Comparison of ENCODE assay signal across 39 cellular contexts in the genomic region with DNA sequence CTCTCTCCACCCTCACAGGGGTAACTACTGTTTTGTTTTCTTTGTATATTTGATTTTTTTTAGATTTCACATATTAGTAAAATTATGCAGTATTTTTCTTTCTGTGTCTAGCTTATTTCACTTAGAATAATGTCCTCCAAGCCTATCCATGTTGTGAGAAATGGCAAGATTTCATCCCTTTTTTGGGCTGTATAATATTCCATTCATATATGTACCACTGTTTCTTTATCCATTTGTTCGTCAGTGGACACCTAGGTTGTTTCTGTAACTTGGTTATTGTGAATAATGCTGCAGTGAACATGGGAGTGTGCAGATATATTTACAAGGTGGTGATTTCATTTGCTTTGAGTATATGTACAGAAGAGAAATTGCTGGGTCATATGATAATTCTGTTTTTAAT.
"Had no signal": no experiment of that assay in that cellular context is flagged by ENCODE, and none has a peak within 500 bp of the region (broad histone marks: within the 10 kb centered on the region; RNA-seq: fewer than 3 reads in every experiment).

No MANE protein-coding gene starts in this region.

- H3K4me3 Mint-ChIP-seq: activated naive CD4-positive, alpha-beta T cell treated with anti-CD3 and anti-CD28 coated beads for 36 hours; activated naive CD4-positive, alpha-beta T cell treated with anti-CD3 and anti-CD28 coated beads, Interleukin-2, amount 10 ng/mL, durations not matched to agents 7 days and 5 days; activated naive CD4-positive, alpha-beta T cell treated with anti-CD3 and anti-CD28 coated beads, Interleukin-2, amount 50 U/mL, for 24 hours; activated naive CD8-positive, alpha-beta T cell; activated naive CD8-positive, alpha-beta T cell treated with anti-CD3 and anti-CD28 coated beads for 36 hours; activated naive CD8-positive, alpha-beta T cell treated with anti-CD3 and anti-CD28 coated beads, Interleukin-2, amount 10 ng/mL, durations not matched to agents 7 days and 5 days; activated naive CD8-positive, alpha-beta T cell treated with anti-CD3 and anti-CD28 coated beads, Interleukin-2, amount 50 U/mL, for 24 hours; activated T-cell treated with anti-CD3 and anti-CD28 coated beads, Interleukin-2, amount 50 U/mL, for 4 hours; activated T-cell treated with anti-CD3 and anti-CD28 coated beads, Interleukin-2, amount 50 U/mL, for 72 hours; activated T-helper 1 cell treated with anti-CD3 and anti-CD28 coated beads, Interleukin-12 subunit alpha, Interleukin-12 subunit beta, Interleukin-2, Interleukin-4 antibody, amounts not matched to agents 30 ng/mL and 10 ng/mL and 1 ng/mL, durations not matched to agents 14 hours and 24 hours and 36 hours; activated T-helper 17 cell treated with anti-CD3 and anti-CD28 coated beads, Interleukin-2, amount 50 U/mL, for 72 hours; brain; central memory CD8-positive, alpha-beta T cell had no signal

- H3K27ac ChIP-seq: adrenal gland, ascending aorta, body of pancreas, brain microvascular endothelial cell, breast epithelium, cardiac muscle cell had no signal

- H3K9me3 ChIP-seq: adrenal gland, ascending aorta, body of pancreas, breast epithelium had no signal

- H3K27ac Mint-ChIP-seq: activated naive CD4-positive, alpha-beta T cell treated with anti-CD3 and anti-CD28 coated beads for 36 hours; activated naive CD4-positive, alpha-beta T cell treated with anti-CD3 and anti-CD28 coated beads, Interleukin-2, amount 10 ng/mL, durations not matched to agents 7 days and 5 days; activated naive CD4-positive, alpha-beta T cell treated with anti-CD3 and anti-CD28 coated beads, Interleukin-2, amount 50 U/mL, for 72 hours; activated naive CD8-positive, alpha-beta T cell; activated naive CD8-positive, alpha-beta T cell treated with anti-CD3 and anti-CD28 coated beads for 36 hours; activated naive CD8-positive, alpha-beta T cell treated with anti-CD3 and anti-CD28 coated beads, Interleukin-2, amount 10 ng/mL, durations not matched to agents 7 days and 5 days; activated naive CD8-positive, alpha-beta T cell treated with anti-CD3 and anti-CD28 coated beads, Interleukin-2, amount 50 U/mL, for 24 hours; activated T-cell treated with anti-CD3 and anti-CD28 coated beads, Interleukin-2, amount 50 U/mL, for 72 hours; activated T-helper 1 cell treated with anti-CD3 and anti-CD28 coated beads, Interleukin-12 subunit alpha, Interleukin-12 subunit beta, Interleukin-2, Interleukin-4 antibody, amounts not matched to agents 30 ng/mL and 10 ng/mL and 1 ng/mL, durations not matched to agents 14 hours and 24 hours and 36 hours; activated T-helper 17 cell treated with anti-CD3 and anti-CD28 coated beads, Interleukin-2, amount 50 U/mL, for 72 hours; activated T-helper 2 cell treated with anti-CD3 and anti-CD28 coated beads, Interferon-gamma antibody, Interleukin-2, Interleukin-4, amounts not matched to agents 10 μg/mL and 5 μg/mL and 100 μg/mL, durations not matched to agents 14 hours and 24 hours and 36 hours; brain had no signal

- H3K4me3 ChIP-seq: adrenal gland, ascending aorta, body of pancreas, breast epithelium, cardiac muscle cell had no signal

- H3K4me1 Mint-ChIP-seq: activated naive CD8-positive, alpha-beta T cell treated with anti-CD3 and anti-CD28 coated beads for 36 hours; activated T-helper 17 cell treated with anti-CD3 and anti-CD28 coated beads, Interleukin-2, amount 50 U/mL, for 72 hours; brain; central memory CD8-positive, alpha-beta T cell had no signal

- H3K27me3 Mint-ChIP-seq: activated naive CD4-positive, alpha-beta T cell treated with anti-CD3 and anti-CD28 coated beads, Interleukin-2, amount 10 ng/mL, durations not matched to agents 7 days and 5 days; activated naive CD4-positive, alpha-beta T cell treated with anti-CD3 and anti-CD28 coated beads, Interleukin-2, amount 50 U/mL, for 24 hours; activated naive CD8-positive, alpha-beta T cell; activated naive CD8-positive, alpha-beta T cell treated with anti-CD3 and anti-CD28 coated beads for 36 hours; activated naive CD8-positive, alpha-beta T cell treated with anti-CD3 and anti-CD28 coated beads, Interleukin-2, amount 10 ng/mL, durations not matched to agents 7 days and 5 days; activated naive CD8-positive, alpha-beta T cell treated with anti-CD3 and anti-CD28 coated beads, Interleukin-2, amount 50 U/mL, for 24 hours had no signal

- H3K4me1 ChIP-seq: adrenal gland, ascending aorta, breast epithelium had no signal

- DNase-seq: activated effector memory CD4-positive, alpha-beta T cell treated with anti-CD3 and anti-CD28 coated beads, Interleukin-2, amount 50 U/mL, for 16 hours; activated effector memory CD4-positive, alpha-beta T cell treated with Interleukin-2 at 50 U/mL for 16 hours; activated gamma-delta T cell; activated gamma-delta T cell treated with Interleukin-2 at 50 U/mL for 16 hours; activated naive CD4-positive, alpha-beta T cell; activated naive CD4-positive, alpha-beta T cell treated with anti-CD3 and anti-CD28 coated beads for 36 hours; activated naive CD4-positive, alpha-beta T cell treated with anti-CD3 and anti-CD28 coated beads, Interleukin-2, amount 10 ng/mL, durations not matched to agents 7 days and 5 days; activated naive CD4-positive, alpha-beta T cell treated with anti-CD3 and anti-CD28 coated beads, Interleukin-2, amount 50 U/mL, for 16 hours; activated naive CD4-positive, alpha-beta T cell treated with Interleukin-2 at 50 U/mL for 16 hours; activated naive CD8-positive, alpha-beta T cell treated with anti-CD3 and anti-CD28 coated beads for 36 hours; activated naive CD8-positive, alpha-beta T cell treated with anti-CD3 and anti-CD28 coated beads, Interleukin-2, amount 10 ng/mL, durations not matched to agents 7 days and 5 days; activated naive CD8-positive, alpha-beta T cell treated with anti-CD3 and anti-CD28 coated beads, Interleukin-2, amount 50 U/mL, for 24 hours; activated T-cell treated with anti-CD3 and anti-CD28 coated beads, Interleukin-2, amount 50 U/mL, for 4 hours; activated T-cell treated with anti-CD3 and anti-CD28 coated beads, Interleukin-2, amount 50 U/mL, for 48 hours; activated T-cell treated with anti-CD3 and anti-CD28 coated beads, Interleukin-2, amount 50 U/mL, for 72 hours; adrenal gland; amniotic stem cell; amygdala; anterior cingulate cortex; aorta; body of pancreas; brain microvascular endothelial cell; caudate nucleus; central memory CD4-positive, alpha-beta T cell; cerebellar nuclear complex had no signal

- H3K36me3 Mint-ChIP-seq: activated naive CD4-positive, alpha-beta T cell treated with anti-CD3 and anti-CD28 coated beads, Interleukin-2, amount 10 ng/mL, durations not matched to agents 7 days and 5 days; activated naive CD4-positive, alpha-beta T cell treated with anti-CD3 and anti-CD28 coated beads, Interleukin-2, amount 50 U/mL, for 24 hours; activated naive CD4-positive, alpha-beta T cell treated with anti-CD3 and anti-CD28 coated beads, Interleukin-2, amount 50 U/mL, for 72 hours; activated naive CD8-positive, alpha-beta T cell treated with anti-CD3 and anti-CD28 coated beads for 36 hours; activated naive CD8-positive, alpha-beta T cell treated with anti-CD3 and anti-CD28 coated beads, Interleukin-2, amount 10 ng/mL, durations not matched to agents 7 days and 5 days; brain had no signal

- H3K27me3 ChIP-seq: adrenal gland, ascending aorta, body of pancreas, brain microvascular endothelial cell, breast epithelium, cardiac muscle cell had no signal

- FAIRE-seq: astrocyte, bronchial epithelial cell, colon had no signal

- ATAC-seq: activated naive CD4-positive, alpha-beta T cell treated with anti-CD3 and anti-CD28 coated beads, Interleukin-2, amount 50 U/mL, for 72 hours; activated naive CD8-positive, alpha-beta T cell treated with anti-CD3 and anti-CD28 coated beads, Interleukin-2, amount 50 U/mL, for 24 hours; activated T-cell treated with anti-CD3 and anti-CD28 coated beads, Interleukin-2, amount 50 U/mL, for 4 hours; activated T-cell treated with anti-CD3 and anti-CD28 coated beads, Interleukin-2, amount 50 U/mL, for 72 hours; activated T-helper 17 cell treated with anti-CD3 and anti-CD28 coated beads, Interleukin-2, amount 50 U/mL, for 72 hours; body of pancreas had no signal

- H3K36me3 ChIP-seq: adrenal gland, ascending aorta, brain microvascular endothelial cell, breast epithelium, cardiac muscle cell had no signal
